In genomic region chr14:75051556-75051899, GRCh38 we compare ENCODE assay signal across 2 cellular contexts.
TF ChIP-seq lines count a peak whose summit lies in the region.

No MANE protein-coding gene starts in this region.

TF ChIP-seq in HCT116, 20 proteins besides CTCF, POLR2A, EP300 and RAD21 (continued from another document):
- no peak for TF ChIP-seq ZNF274 (IDR thresholded peaks at IDR 0.05; ENCODE audit: low read depth, low read length)
- TF ChIP-seq CBX3 (IDR thresholded peaks at IDR 0.05; ENCODE audit: low read depth), result no peak
- TF ChIP-seq ELF1 (IDR thresholded peaks at IDR 0.05; ENCODE audit: borderline replicate concordance, low read depth), result no peak
- TF ChIP-seq EZH2 (IDR thresholded peaks at IDR 0.05), result no peak
- TF ChIP-seq JUND (IDR thresholded peaks at IDR 0.05), result no peak
- no peak for TF ChIP-seq REST (IDR thresholded peaks at IDR 0.05; ENCODE audit: low read depth)

TF ChIP-seq in WTC11, 78 proteins besides CTCF, POLR2A, EP300 and RAD21 (continued from another document):
- TF ChIP-seq ZNF425 (CRISPR knock-in tag; conservative IDR thresholded peaks at IDR 0.05) (no peak), USF1 (CRISPR knock-in tag; IDR thresholded peaks at IDR 0.05) (no peak), JAZF1 (CRISPR knock-in tag; IDR thresholded peaks at IDR 0.05) (no peak), ZNF423 (CRISPR knock-in tag; IDR thresholded peaks at IDR 0.05) (no peak), OVOL2 (CRISPR knock-in tag; IDR thresholded peaks at IDR 0.05; ENCODE audit: borderline replicate concordance) (no peak), IRF1 (CRISPR knock-in tag; IDR thresholded peaks at IDR 0.05) (no peak), TEAD1 (CRISPR knock-in tag; IDR thresholded peaks at IDR 0.05) (no peak), MAX (CRISPR knock-in tag; IDR thresholded peaks at IDR 0.05) (no peak)
- TF ChIP-seq, protein P1, sequence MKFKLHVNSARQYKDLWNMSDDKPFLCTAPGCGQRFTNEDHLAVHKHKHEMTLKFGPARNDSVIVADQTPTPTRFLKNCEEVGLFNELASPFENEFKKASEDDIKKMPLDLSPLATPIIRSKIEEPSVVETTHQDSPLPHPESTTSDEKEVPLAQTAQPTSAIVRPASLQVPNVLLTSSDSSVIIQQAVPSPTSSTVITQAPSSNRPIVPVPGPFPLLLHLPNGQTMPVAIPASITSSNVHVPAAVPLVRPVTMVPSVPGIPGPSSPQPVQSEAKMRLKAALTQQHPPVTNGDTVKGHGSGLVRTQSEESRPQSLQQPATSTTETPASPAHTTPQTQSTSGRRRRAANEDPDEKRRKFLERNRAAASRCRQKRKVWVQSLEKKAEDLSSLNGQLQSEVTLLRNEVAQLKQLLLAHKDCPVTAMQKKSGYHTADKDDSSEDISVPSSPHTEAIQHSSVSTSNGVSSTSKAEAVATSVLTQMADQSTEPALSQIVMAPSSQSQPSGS (CRISPR knock-in tag; IDR thresholded peaks at IDR 0.05; ENCODE audit: borderline replicate concordance, low read depth), result no peak
- TF ChIP-seq, protein P2, sequence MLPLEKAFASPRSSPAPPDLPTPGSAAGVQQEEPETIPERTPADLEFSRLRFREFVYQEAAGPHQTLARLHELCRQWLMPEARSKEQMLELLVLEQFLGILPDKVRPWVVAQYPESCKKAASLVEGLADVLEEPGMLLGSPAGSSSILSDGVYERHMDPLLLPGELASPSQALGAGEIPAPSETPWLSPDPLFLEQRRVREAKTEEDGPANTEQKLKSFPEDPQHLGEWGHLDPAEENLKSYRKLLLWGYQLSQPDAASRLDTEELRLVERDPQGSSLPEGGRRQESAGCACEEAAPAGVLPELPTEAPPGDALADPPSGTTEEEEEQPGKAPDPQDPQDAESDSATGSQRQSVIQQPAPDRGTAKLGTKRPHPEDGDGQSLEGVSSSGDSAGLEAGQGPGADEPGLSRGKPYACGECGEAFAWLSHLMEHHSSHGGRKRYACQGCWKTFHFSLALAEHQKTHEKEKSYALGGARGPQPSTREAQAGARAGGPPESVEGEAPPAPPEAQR (CRISPR knock-in tag; IDR thresholded peaks at IDR 0.05), result no peak
